Comparison of ENCODE assay signal across 1 cellular context in genomic region chr16:88931373-88931900, GRCh38.
TF ChIP-seq lines count a peak whose summit lies in the region.

No MANE protein-coding gene starts in this region.

TF ChIP-seq in K562, 482 proteins besides CTCF, POLR2A, EP300 and RAD21 (continued from another document):
- TF ChIP-seq, protein P1, sequence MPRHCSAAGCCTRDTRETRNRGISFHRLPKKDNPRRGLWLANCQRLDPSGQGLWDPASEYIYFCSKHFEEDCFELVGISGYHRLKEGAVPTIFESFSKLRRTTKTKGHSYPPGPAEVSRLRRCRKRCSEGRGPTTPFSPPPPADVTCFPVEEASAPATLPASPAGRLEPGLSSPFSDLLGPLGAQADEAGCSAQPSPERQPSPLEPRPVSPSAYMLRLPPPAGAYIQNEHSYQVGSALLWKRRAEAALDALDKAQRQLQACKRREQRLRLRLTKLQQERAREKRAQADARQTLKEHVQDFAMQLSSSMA (CRISPR knock-in tag; IDR thresholded peaks at IDR 0.05), result no peak
- TF ChIP-seq, protein P2, sequence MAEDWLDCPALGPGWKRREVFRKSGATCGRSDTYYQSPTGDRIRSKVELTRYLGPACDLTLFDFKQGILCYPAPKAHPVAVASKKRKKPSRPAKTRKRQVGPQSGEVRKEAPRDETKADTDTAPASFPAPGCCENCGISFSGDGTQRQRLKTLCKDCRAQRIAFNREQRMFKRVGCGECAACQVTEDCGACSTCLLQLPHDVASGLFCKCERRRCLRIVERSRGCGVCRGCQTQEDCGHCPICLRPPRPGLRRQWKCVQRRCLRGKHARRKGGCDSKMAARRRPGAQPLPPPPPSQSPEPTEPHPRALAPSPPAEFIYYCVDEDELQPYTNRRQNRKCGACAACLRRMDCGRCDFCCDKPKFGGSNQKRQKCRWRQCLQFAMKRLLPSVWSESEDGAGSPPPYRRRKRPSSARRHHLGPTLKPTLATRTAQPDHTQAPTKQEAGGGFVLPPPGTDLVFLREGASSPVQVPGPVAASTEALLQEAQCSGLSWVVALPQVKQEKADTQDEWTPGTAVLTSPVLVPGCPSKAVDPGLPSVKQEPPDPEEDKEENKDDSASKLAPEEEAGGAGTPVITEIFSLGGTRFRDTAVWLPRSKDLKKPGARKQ (CRISPR knock-in tag; IDR thresholded peaks at IDR 0.05), result no peak
- TF ChIP-seq RBM22 (IDR thresholded peaks at IDR 0.05; ENCODE audit: low read depth, low read length, poor library complexity, severe bottlenecking), result peak; percentile 82
